In the genomic region with DNA sequence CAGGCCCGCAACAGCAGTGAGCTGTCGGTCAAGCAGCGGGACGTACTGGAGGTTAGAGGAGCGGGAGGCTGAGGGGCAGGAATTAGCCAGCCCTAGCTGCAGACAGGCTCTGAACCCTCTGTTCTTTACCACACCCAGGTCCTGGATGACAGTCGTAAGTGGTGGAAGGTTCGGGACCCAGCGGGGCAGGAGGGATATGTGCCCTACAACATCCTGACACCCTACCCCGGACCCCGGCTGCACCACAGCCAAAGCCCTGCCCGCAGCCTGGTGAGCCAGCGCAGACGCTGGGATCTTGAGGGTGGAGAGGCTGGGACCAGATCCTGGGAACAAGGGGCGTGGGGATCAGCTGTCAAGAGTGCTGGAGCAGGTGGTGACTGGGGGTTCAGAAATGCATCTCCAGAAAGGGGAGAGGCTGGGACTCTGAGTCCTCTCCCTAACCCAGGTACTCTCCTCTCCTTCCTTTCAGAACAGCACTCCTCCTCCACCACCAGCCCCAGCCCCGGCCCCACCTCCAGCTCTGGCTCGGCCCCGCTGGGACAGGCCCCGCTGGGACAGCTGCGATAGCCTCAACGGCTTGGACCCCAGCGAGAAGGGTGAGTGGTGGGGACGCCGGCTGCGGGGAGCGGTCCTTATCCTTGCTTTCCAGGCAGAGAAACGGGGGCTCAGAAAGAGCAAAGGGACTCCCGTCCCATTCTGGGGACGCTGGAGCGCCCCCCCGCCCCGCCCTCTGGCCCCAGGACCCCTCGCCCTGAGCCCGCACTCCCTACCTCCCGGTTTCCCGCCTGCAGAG, we compare ENCODE assay signal across 9 cellular contexts. TPM values are rescaled to one million over a fixed set of nuclear protein-coding genes. Genes with fewer than 3 reads are reported as not detected.
A peak's percentile ranks its signal among the peaks of the same experiment; 100 is the strongest.
DNase-seq lines count a peak whose midpoint lies in the region; ATAC-seq and TF ChIP-seq lines count a peak whose summit lies in the region.
"Had no signal": no experiment of that assay in that cellular context is flagged by ENCODE, and none has a peak within 500 bp of the region (broad histone marks: within the 10 kb centered on the region; RNA-seq: fewer than 3 reads in every experiment).

No MANE protein-coding gene starts in this region.

- H3K18ac ChIP-seq in mesenchymal stem cell (ENCODE audit: low read depth in 1 of 2, low read length in 2 of 2): no peak overlapping the region

- TF ChIP-seq CTCF in coronary artery (IDR thresholded peaks at IDR 0.05): no peak

- no peak overlapping the region for H4K8ac ChIP-seq in mesenchymal stem cell (ENCODE audit: low read length)

- H3K14ac ChIP-seq in mesenchymal stem cell (ENCODE audit: low read length in 2 of 2): no peak overlapping the region

- no peak overlapping the region for H2BK120ac ChIP-seq in mesenchymal stem cell (ENCODE audit: low read depth, low read length)

- H3K9ac ChIP-seq in mesenchymal stem cell (ENCODE audit: low read length) (no peak overlapping the region), stomach smooth muscle (ENCODE audit: low read length in 2 of 2) (no peak overlapping the region)

- no peak overlapping the region for H2AK5ac ChIP-seq in mesenchymal stem cell (ENCODE audit: low read length, severe bottlenecking)

- no peak overlapping the region for H2BK5ac ChIP-seq in mesenchymal stem cell (ENCODE audit: low read depth, low read length, poor library complexity, severe bottlenecking)

- H2AFZ ChIP-seq in mesenchymal stem cell (ENCODE audit: low read depth, low read length): no peak overlapping the region

- H2BK15ac ChIP-seq in mesenchymal stem cell (ENCODE audit: low read depth, poor library complexity, severe bottlenecking): peak overlapping the region; percentile 54

- no peak overlapping the region for H3K4ac ChIP-seq in mesenchymal stem cell (ENCODE audit: low read depth in 1 of 2, low read length in 2 of 2)

- no peak overlapping the region for H4K91ac ChIP-seq in mesenchymal stem cell (ENCODE audit: low read length)

- DNase-seq in DMS79 treated with DMSO at 0.1 percent for 48 hours (lab: John Stamatoyannopoulos, UW) (peak; percentile 1), DMS79 (lab: John Stamatoyannopoulos, UW) (no peak), coronary artery (ENCODE audit: low spot score) (no peak), mesenchymal stem cell (no peak), H4 (ENCODE audit: low spot score) (no peak), HK-2 (ENCODE audit: unreplicated experiment) (no peak)
- DNase-seq: 8988T had no signal

- peaks cover 52 to 57% of the 10 kb centered on the region in 2 experiments for H3K27me3 ChIP-seq in mesenchymal stem cell (ENCODE audit: control insufficient read depth in 1 of 2, insufficient read depth in 1 of 2, low read length in 2 of 2)
- peaks cover 43 to 52% of the 10 kb centered on the region in 2 donors for H3K27me3 ChIP-seq in stomach smooth muscle (ENCODE audit: control insufficient read depth in 1 of 2, insufficient read depth in 2 of 2, low read length in 2 of 2)

- no peak overlapping the region for H2BK12ac ChIP-seq in mesenchymal stem cell (ENCODE audit: low read length in 2 of 2)

- peak overlapping the region; percentile 99 for H3K4me2 ChIP-seq in mesenchymal stem cell (ENCODE audit: low read length, poor library complexity, severe bottlenecking)

- 32% methylated on average over 33 of the region's 35 CpGs for WGBS in mesenchymal stem cell

- H3K4me3 ChIP-seq in coronary artery (peak overlapping the region; percentile 74), mesenchymal stem cell (ENCODE audit: insufficient read depth in 1 of 2, low read depth in 1 of 2, low read length in 2 of 2) (peak overlapping the region; percentile 61 to 77), stomach smooth muscle (ENCODE audit: low read length in 2 of 2) (peak overlapping the region; percentile 21 to 71)

- peaks cover 2% of the 10 kb centered on the region for H3K79me1 ChIP-seq in mesenchymal stem cell (replicated peaks; ENCODE audit: low read length, poor library complexity, severe bottlenecking)

- ATAC-seq in GM21529 (IDR thresholded peaks at IDR 0.05; ENCODE audit: unreplicated experiment): no peak

- H3K4me1 ChIP-seq in mesenchymal stem cell (ENCODE audit: control insufficient read depth, insufficient read depth, low read depth, low read length): peaks cover 36% of the 10 kb centered on the region
- H3K4me1 ChIP-seq in stomach smooth muscle (ENCODE audit: control insufficient read depth, insufficient read depth, low read length): peaks cover 47% of the 10 kb centered on the region

- H3K36me3 ChIP-seq in mesenchymal stem cell (ENCODE audit: control insufficient read depth in 1 of 2, insufficient read depth in 2 of 2, low read depth in 1 of 2, low read length in 2 of 2) (peaks cover 13 to 21% of the 10 kb centered on the region in 2 experiments), stomach smooth muscle (ENCODE audit: control insufficient read depth in 2 of 2, insufficient read depth in 2 of 2, low read length in 2 of 2) (peaks cover 6 to 8% of the 10 kb centered on the region in 2 donors)

- H3K27ac ChIP-seq in coronary artery (no peak overlapping the region), mesenchymal stem cell (ENCODE audit: low read length, poor library complexity, severe bottlenecking) (no peak overlapping the region), stomach smooth muscle (ENCODE audit: low read length) (no peak overlapping the region)

- H3K23ac ChIP-seq in mesenchymal stem cell (ENCODE audit: low read length in 2 of 2): peak overlapping the region in 1 of 2 experiments; percentile 77

- no peaks in the 10 kb centered on the region for H3K9me3 ChIP-seq in mesenchymal stem cell (ENCODE audit: control insufficient read depth, low read length)
- H3K9me3 ChIP-seq in stomach smooth muscle (ENCODE audit: control insufficient read depth in 2 of 2, low read length in 2 of 2): no peaks in the 10 kb centered on the region

RNA-seq across cellular contexts. Expression of gene EPS8L1, which starts 10.4 kb away (rescaled TPM):
- polyA plus RNA-seq in mesenchymal stem cell (2013, experiment 1 of 2): 5.2 TPM
- polyA plus RNA-seq in mesenchymal stem cell (2013, experiment 2 of 2): 4.9 TPM
- 2.2 and 4.3 TPM in 2 replicates for total RNA-seq in H4 (2014; rRNA removed; shearing (Covaris generic))

RNA-seq across cellular contexts. Expression of gene RDH13, which starts 23.2 kb away (rescaled TPM):
- 5.1 TPM for polyA plus RNA-seq in mesenchymal stem cell (2013, experiment 1 of 2)
- 5.3 TPM for polyA plus RNA-seq in mesenchymal stem cell (2013, experiment 2 of 2)
- total RNA-seq in H4 (2014; rRNA removed; shearing (Covaris generic)): 18.1 and 43.0 TPM in 2 replicates

RNA-seq across cellular contexts. Expression of gene PPP1R12C, which starts 31.3 kb away (rescaled TPM):
- polyA plus RNA-seq in mesenchymal stem cell (2013, experiment 1 of 2): 83.1 TPM
- 80.0 TPM for polyA plus RNA-seq in mesenchymal stem cell (2013, experiment 2 of 2)
- total RNA-seq in H4 (2014; rRNA removed; shearing (Covaris generic)): 18.0 and 26.4 TPM in 2 replicates

RNA-seq across cellular contexts. Expression of gene GP6, which starts 48.1 kb away (rescaled TPM):
- polyA plus RNA-seq in mesenchymal stem cell (2013, experiment 1 of 2): not detected
- not detected for polyA plus RNA-seq in mesenchymal stem cell (2013, experiment 2 of 2)
- total RNA-seq in H4 (2014; rRNA removed; shearing (Covaris generic)): not detected in 2 replicates
